8 cellular contexts compared by ENCODE assay signal in genomic region chr5:6632324-6632930, GRCh38. TPM values are rescaled to one million over a fixed set of nuclear protein-coding genes. Genes with fewer than 3 reads are reported as not detected.
DNase-seq lines count a peak whose midpoint lies in the region; ATAC-seq, FAIRE-seq and TF ChIP-seq lines count a peak whose summit lies in the region.

No MANE protein-coding gene starts in this region.

- H3K4me1 ChIP-seq in liver (ENCODE audit: control insufficient read depth in 4 of 4, insufficient read depth in 4 of 4, low read length in 3 of 4) (peaks cover 12 to 46% (median 33%) of the 10 kb centered on the region in 4 donors), tibial artery (peaks cover 0 to 24% (median 22%) of the 10 kb centered on the region in 4 donors)

- CTCF ChIA-PET in activated naive CD4-positive, alpha-beta T cell treated with anti-CD3 and anti-CD28 coated beads for 36 hours (lab: Charles Lee): interaction anchor here (1.7 kb wide), 1 partner anchor 113 kb away, joined by 7 read pairs; no protein-coding TSS in a partner anchor

- intact Hi-C loops in activated naive CD4-positive, alpha-beta T cell treated with anti-CD3 and anti-CD28 coated beads for 36 hours (cut with micrococcal nuclease): loop anchor here (5.0 kb wide), 1 partner anchor 1680 kb away; no protein-coding TSS in a partner anchor
- intact Hi-C loops in tibial artery (cut with DNase I; ENCODE audit: low total_unique reads): loop anchor here (5.0 kb wide), 2 partner anchors 80 to 115 kb away; partner anchors contain the start of gene TENT4A

- peaks cover 35% of the 10 kb centered on the region for H3K36me3 Mint-ChIP-seq in activated naive CD4-positive, alpha-beta T cell treated with anti-CD3 and anti-CD28 coated beads for 36 hours (ENCODE audit: low read depth)

- peak overlapping the region; percentile 73 for H3K4me3 ChIP-seq in bronchial epithelial cell (ENCODE audit: low read depth, low read length)
- H3K4me3 ChIP-seq in liver (ENCODE audit: low read depth in 1 of 3, low read length in 3 of 3): peak overlapping the region; percentile 87 to 96 (median 91)
- peak overlapping the region; percentile 64 to 95 for H3K4me3 ChIP-seq in tibial artery

- H3K4me3 Mint-ChIP-seq in activated naive CD4-positive, alpha-beta T cell treated with anti-CD3 and anti-CD28 coated beads for 36 hours: peak overlapping the region; percentile 93

- no peaks in the 10 kb centered on the region for H3K9me3 Mint-ChIP-seq in activated naive CD4-positive, alpha-beta T cell treated with anti-CD3 and anti-CD28 coated beads for 36 hours

- H3K27ac ChIP-seq in liver (ENCODE audit: low read depth in 1 of 2, low read length in 2 of 2): peak overlapping the region; percentile 88 to 95
- peak overlapping the region; percentile 86 to 90 for H3K27ac ChIP-seq in tibial artery

- H3K4me1 Mint-ChIP-seq in activated naive CD4-positive, alpha-beta T cell treated with anti-CD3 and anti-CD28 coated beads for 36 hours (ENCODE audit: low read depth): peaks cover 37% of the 10 kb centered on the region

- H3K27me3 ChIP-seq in bronchial epithelial cell (ENCODE audit: control insufficient read depth, insufficient read depth, low read length) (no peaks in the 10 kb centered on the region), liver (ENCODE audit: control insufficient read depth in 4 of 4, insufficient read depth in 4 of 4, low read length in 3 of 4) (no peaks in the 10 kb centered on the region), tibial artery (no peaks in the 10 kb centered on the region)

- peaks cover 4% of the 10 kb centered on the region for H3K36me3 ChIP-seq in bronchial epithelial cell (ENCODE audit: control insufficient read depth, insufficient read depth, low read length)
- peaks cover 7 to 26% (median 12%) of the 10 kb centered on the region in 4 donors for H3K36me3 ChIP-seq in liver (ENCODE audit: control insufficient read depth in 4 of 4, insufficient read depth in 3 of 4, low read depth in 1 of 4, low read length in 3 of 4)
- H3K36me3 ChIP-seq in tibial artery: peaks cover 23 to 36% (median 25%) of the 10 kb centered on the region in 3 donors

- no peaks in the 10 kb centered on the region for H3K27me3 Mint-ChIP-seq in activated naive CD4-positive, alpha-beta T cell treated with anti-CD3 and anti-CD28 coated beads for 36 hours (ENCODE audit: low read depth)

- peak in 1 of 2 donors; percentile 1 for TF ChIP-seq RAD21 in liver (IDR thresholded peaks at IDR 0.05)

- H3K9me3 ChIP-seq in liver (ENCODE audit: control insufficient read depth in 4 of 4, low read length in 3 of 4): no peaks in the 10 kb centered on the region
- H3K9me3 ChIP-seq in tibial artery: no peaks in the 10 kb centered on the region

- DNase-seq in activated naive CD4-positive, alpha-beta T cell treated with anti-CD3 and anti-CD28 coated beads for 36 hours: no peak
- no peak for DNase-seq in activated naive CD4-positive, alpha-beta T cell (lab: John Stamatoyannopoulos, UW)
- DNase-seq in NCI-H2107 treated with DMSO at 0.1 percent for 48 hours (lab: John Stamatoyannopoulos, UW; ENCODE audit: unreplicated experiment): peak; percentile 3
- DNase-seq in bronchial epithelial cell (ENCODE audit: low read depth): peak; percentile 27
- DNase-seq in tibial artery: peak; percentile 20 to 69
- DNase-seq in central memory CD4-positive, alpha-beta T cell: no peak

- H3K27ac Mint-ChIP-seq in activated naive CD4-positive, alpha-beta T cell treated with anti-CD3 and anti-CD28 coated beads for 36 hours: peak overlapping the region; percentile 98

- peak overlapping the region; percentile 49 to 90 for H3K9ac ChIP-seq in liver (ENCODE audit: low read depth in 1 of 2, low read length in 2 of 2)

- under 1% methylated on average over 40 of the region's 40 CpGs for WGBS in liver

- TF ChIP-seq CTCF in bronchial epithelial cell (IDR thresholded peaks at IDR 0.05; ENCODE audit: insufficient read depth, low read length, severe bottlenecking) (no peak), liver (IDR thresholded peaks at IDR 0.05; ENCODE audit: low read depth, low read length, missing input control) (no peak), tibial artery (IDR thresholded peaks at IDR 0.05) (peak in 1 of 2 experiments; percentile 10)

- peak; percentile 28 for ATAC-seq in HG02678 (IDR thresholded peaks at IDR 0.05; ENCODE audit: unreplicated experiment)

- no peak for FAIRE-seq in bronchial epithelial cell (lab: Jason Lieb, UNC)

TF ChIP-seq in liver, 16 proteins besides CTCF, POLR2A, EP300 and RAD21:
- TF ChIP-seq GABPA (IDR thresholded peaks at IDR 0.05 in 1 of 2, conservative IDR thresholded peaks at IDR 0.05 in 1 of 2) (no peak), REST (IDR thresholded peaks at IDR 0.05) (no peak), RXRA (IDR thresholded peaks at IDR 0.05) (no peak), FOXA1 (IDR thresholded peaks at IDR 0.05) (no peak), TAF1 (conservative IDR thresholded peaks at IDR 0.05) (no peak), ATF3 (IDR thresholded peaks at IDR 0.05) (no peak)
TF ChIP-seq in liver: peak in this region for 0.

RNA-seq across cellular contexts. Expression of gene NSUN2, which starts 0.4 kb away (rescaled TPM):
- 10 to 100 TPM; 59.0 to 60.5 TPM for total RNA-seq in activated naive CD4-positive, alpha-beta T cell treated with anti-CD3 and anti-CD28 coated beads for 36 hours
- total RNA-seq in bronchial epithelial cell: 78.5 and 81.0 TPM in 2 replicates
- total RNA-seq in liver: 10 to 100 TPM; 26.9 to 52.2 TPM
- polyA plus RNA-seq in liver: 10 to 100 TPM; 27.2 to 29.1 TPM

RNA-seq across cellular contexts. Expression of gene SRD5A1, which starts 0.8 kb away (rescaled TPM):
- total RNA-seq in activated naive CD4-positive, alpha-beta T cell treated with anti-CD3 and anti-CD28 coated beads for 36 hours: 1 to 10 TPM; 5.2 to 5.4 TPM
- 14.8 and 24.0 TPM in 2 replicates for total RNA-seq in bronchial epithelial cell
- total RNA-seq in liver: 10 to 100 TPM in 1 of 2 donors, 1 to 10 TPM in 1; 6.3 to 87.0 TPM
- polyA plus RNA-seq in liver: 10 to 100 TPM; 43.1 to 52.2 TPM

Comparison
In these comparisons a context has a peak if more than half of its experiments do, and no peak if none do; other contexts are left out.
1. DNase-seq: peak in NCI-H2107 treated with DMSO at 0.1 percent for 48 hours (single experiment), bronchial epithelial cell (single experiment) and tibial artery (2 of 2); none in activated naive CD4-positive, alpha-beta T cell treated with anti-CD3 and anti-CD28 coated beads for 36 hours (single experiment), activated naive CD4-positive, alpha-beta T cell (0 of 4) and central memory CD4-positive, alpha-beta T cell (single experiment).
2. Peak in every context shown above with its lines, with median percentiles within 50 percentile points of each other: H3K4me3 ChIP-seq.